In genomic region chr19:7541481-7541824, GRCh38 we compare ENCODE assay signal across 19 cellular contexts.
"Had no signal": no experiment of that assay in that cellular context is flagged by ENCODE, and none has a peak within 500 bp of the region (broad histone marks: within the 10 kb centered on the region; RNA-seq: fewer than 3 reads in every experiment).

No MANE protein-coding gene starts in this region.

- H3K27me3 ChIP-seq: esophagus squamous epithelium, gastroesophageal sphincter, hepatocyte, pancreas, right lobe of liver, stomach, transverse colon had no signal

- ATAC-seq: effector memory CD8-positive, alpha-beta T cell; gastroesophageal sphincter; naive thymus-derived CD8-positive, alpha-beta T cell; pancreas; stimulated activated memory B cell treated with anti-CD40 and anti-IgM and Interleukin-4, amounts not matched to agents 10 μg/mL and 1 μg/mL and 100 μg/mL, for 72 hours had no signal

- H3K4me3 ChIP-seq: esophagus squamous epithelium, gastroesophageal sphincter, hepatocyte, mucosa of descending colon, pancreas, right lobe of liver, stomach, thoracic aorta, transverse colon had no signal

- H2AFZ ChIP-seq: hepatocyte had no signal

- H3K27ac Mint-ChIP-seq: effector memory CD8-positive, alpha-beta T cell; naive thymus-derived CD8-positive, alpha-beta T cell; progenitor cell of endocrine pancreas; stimulated activated memory B cell treated with anti-CD40 and anti-IgM and Interleukin-4, amounts not matched to agents 10 μg/mL and 1 μg/mL and 100 μg/mL, for 72 hours had no signal

- H3K4me2 ChIP-seq: hepatocyte had no signal

- DNase-seq: cortex of kidney; effector memory CD8-positive, alpha-beta T cell; esophagus squamous epithelium; kidney; left cardiac atrium; mucosa of descending colon; naive thymus-derived CD8-positive, alpha-beta T cell; stomach; substantia nigra; transverse colon had no signal

- H3K4me1 ChIP-seq: right lobe of liver had no signal

- H3K9me3 ChIP-seq: esophagus squamous epithelium, gastroesophageal sphincter, mucosa of descending colon, pancreas, right lobe of liver, stomach, thoracic aorta, transverse colon had no signal

- H3K27me3 Mint-ChIP-seq: central memory CD8-positive, alpha-beta T cell; effector memory CD8-positive, alpha-beta T cell; naive thymus-derived CD8-positive, alpha-beta T cell; progenitor cell of endocrine pancreas; stimulated activated memory B cell treated with anti-CD40 and anti-IgM and Interleukin-4, amounts not matched to agents 10 μg/mL and 1 μg/mL and 100 μg/mL, for 72 hours had no signal

- H3K9me3 Mint-ChIP-seq: central memory CD8-positive, alpha-beta T cell; effector memory CD8-positive, alpha-beta T cell; naive thymus-derived CD8-positive, alpha-beta T cell; neural crest cell; stimulated activated memory B cell treated with anti-CD40 and anti-IgM and Interleukin-4, amounts not matched to agents 10 μg/mL and 1 μg/mL and 100 μg/mL, for 72 hours had no signal

- H3K27ac ChIP-seq: esophagus squamous epithelium, gastroesophageal sphincter, hepatocyte, pancreas, right lobe of liver, stomach, thoracic aorta, transverse colon had no signal

- H3K4me3 Mint-ChIP-seq: central memory CD8-positive, alpha-beta T cell; effector memory CD8-positive, alpha-beta T cell; naive thymus-derived CD8-positive, alpha-beta T cell; stimulated activated memory B cell treated with anti-CD40 and anti-IgM and Interleukin-4, amounts not matched to agents 10 μg/mL and 1 μg/mL and 100 μg/mL, for 72 hours had no signal

- H3K79me2 ChIP-seq: hepatocyte had no signal
